ENCODE assay signal across 21 cellular contexts in the genomic region with DNA sequence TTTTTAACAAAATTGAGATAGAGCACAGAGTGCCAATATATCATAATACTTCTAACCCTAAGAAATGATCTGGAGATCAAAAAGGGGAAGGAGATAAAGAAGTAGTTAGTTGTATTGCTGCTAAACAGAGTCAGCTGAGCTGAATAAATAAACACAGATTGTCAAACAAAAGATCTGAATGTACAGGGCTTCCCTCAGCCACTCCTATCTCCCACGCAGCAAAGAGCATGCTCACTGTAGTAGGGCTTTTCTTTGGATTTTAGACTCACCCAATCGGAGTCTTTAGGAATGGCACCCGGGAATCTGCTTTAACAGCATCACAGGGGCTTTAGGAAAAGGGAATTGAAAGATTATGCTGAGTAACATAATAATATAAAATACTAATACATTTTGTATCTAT.
"Had no signal": no experiment of that assay in that cellular context is flagged by ENCODE, and none has a peak within 500 bp of the region (broad histone marks: within the 10 kb centered on the region; RNA-seq: fewer than 3 reads in every experiment).

No MANE protein-coding gene starts in this region.

- H3K36me3 ChIP-seq: breast epithelium, esophagus squamous epithelium, gastrocnemius medialis, tibial artery had no signal

- H3K9me3 ChIP-seq: gastrocnemius medialis, tibial artery had no signal

- H3K27ac ChIP-seq: breast epithelium, coronary artery, esophagus squamous epithelium, gastrocnemius medialis, tibial artery had no signal

- H3K4me3 ChIP-seq: breast epithelium, coronary artery, esophagus squamous epithelium, gastrocnemius medialis, tibial artery had no signal

- H3K27me3 ChIP-seq: breast epithelium, esophagus squamous epithelium, gastrocnemius medialis, tibial artery had no signal

- DNase-seq: activated B cell treated with CpG ODN at 0.5 μM for 24 hours; activated CD4-positive, alpha-beta memory T cell treated with anti-CD3 and anti-CD28 coated beads for 36 hours; activated CD4-positive, alpha-beta T cell treated with anti-CD3 and anti-CD28 coated beads for 36 hours; activated naive CD4-positive, alpha-beta T cell treated with Interleukin-2 at 50 U/mL for 16 hours; activated naive CD8-positive, alpha-beta T cell treated with anti-CD3 and anti-CD28 coated beads, Interleukin-2, amount 10 ng/mL, durations not matched to agents 7 days and 5 days; activated T-cell treated with anti-CD3 and anti-CD28 coated beads, Interleukin-2, amount 50 U/mL, for 48 hours; amniotic stem cell; endodermal cell; esophagus squamous epithelium; gastrocnemius medialis; hypothalamus; nephron progenitor cell; nucleus accumbens; small intestine; stimulated activated CD4-positive, alpha-beta T cell treated with anti-CD3 and anti-CD28 coated beads, Interleukin-2, amount 100 ng/mL, for 24 hours; stimulated activated naive CD8-positive, alpha-beta T cell treated with anti-CD3 and anti-CD28 coated beads, Interleukin-15, amount 100 ng/mL, for 72 hours; T-helper 9 cell; tibial artery had no signal

- FAIRE-seq: islet of Langerhans, small intestine had no signal

- H3K4me1 ChIP-seq: breast epithelium, esophagus squamous epithelium, gastrocnemius medialis, tibial artery had no signal
